1 cellular context compared by ENCODE assay signal in the genomic region with DNA sequence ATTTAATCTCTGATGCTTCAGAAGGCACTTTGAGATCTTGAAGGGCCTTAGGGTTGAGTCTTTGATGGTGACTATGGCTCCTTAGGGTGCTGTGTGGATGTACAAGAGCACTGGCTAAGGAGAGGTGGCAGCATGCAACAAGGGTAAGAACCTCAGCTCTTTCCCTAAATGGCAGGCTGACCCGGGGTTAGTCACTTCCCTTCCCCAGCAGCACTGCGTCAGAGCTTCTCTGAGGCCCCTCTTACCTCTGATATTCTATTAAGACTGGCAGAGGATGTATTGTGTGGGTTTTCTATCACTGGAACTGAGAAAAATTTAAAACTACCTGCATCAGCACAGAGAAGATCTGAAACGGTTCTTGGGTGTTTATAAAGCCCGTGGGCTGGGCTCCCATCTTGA.
TF ChIP-seq lines count a peak whose summit lies in the region.

No MANE protein-coding gene starts in this region.

TF ChIP-seq in IMR-90, 13 proteins besides CTCF, POLR2A, EP300 and RAD21:
- TF ChIP-seq ELK1 (IDR thresholded peaks at IDR 0.05; ENCODE audit: borderline replicate concordance, low read depth, low read length) (no peak), MXI1 (IDR thresholded peaks at IDR 0.05; ENCODE audit: borderline replicate concordance, low read depth, low read length) (no peak), BHLHE40 (IDR thresholded peaks at IDR 0.05; ENCODE audit: low read depth, low read length) (no peak), CEBPB (IDR thresholded peaks at IDR 0.05; ENCODE audit: low read depth, low read length) (no peak), FOS (IDR thresholded peaks at IDR 0.05; ENCODE audit: low read depth, low read length) (no peak), NFE2L2 (IDR thresholded peaks at IDR 0.05; ENCODE audit: low read depth, low read length) (no peak), MAFK (IDR thresholded peaks at IDR 0.05; ENCODE audit: low read depth, low read length) (no peak), SMC3 (IDR thresholded peaks at IDR 0.05; ENCODE audit: low read depth, low read length) (no peak)
